Comparison of ENCODE assay signal across 8 cellular contexts in genomic region chr1:221203224-221204054, GRCh38.
DNase-seq lines count a peak whose midpoint lies in the region; ATAC-seq, FAIRE-seq and TF ChIP-seq lines count a peak whose summit lies in the region.

No MANE protein-coding gene starts in this region.

- H3K4me3 Mint-ChIP-seq in activated T-helper 1 cell treated with anti-CD3 and anti-CD28 coated beads, Interleukin-12 subunit alpha, Interleukin-12 subunit beta, Interleukin-2, Interleukin-4 antibody, amounts not matched to agents 30 ng/mL and 10 ng/mL and 1 ng/mL, durations not matched to agents 14 hours and 24 hours and 36 hours = no peak overlapping the region

- BruUV-seq in Panc1 (replicated peaks; lab: Mats Ljungman, UMichigan) = no TSS peak

- H3K4me1 ChIP-seq in BE2C (no peaks in the 10 kb centered on the region; the same call in 1 of the 2 replicates), Panc1 (ENCODE audit: control insufficient read depth, insufficient read depth, low read length) (no peaks in the 10 kb centered on the region), suprapubic skin (peaks cover 8% of the 10 kb centered on the region)

- H3K9me3 Mint-ChIP-seq in activated T-helper 1 cell treated with anti-CD3 and anti-CD28 coated beads, Interleukin-12 subunit alpha, Interleukin-12 subunit beta, Interleukin-2, Interleukin-4 antibody, amounts not matched to agents 30 ng/mL and 10 ng/mL and 1 ng/mL, durations not matched to agents 14 hours and 24 hours and 36 hours = no peaks in the 10 kb centered on the region

- in situ Hi-C loops in Panc1 (cut with HindIII; ENCODE audit: low pct_unique_long_range_greater_than_20kb, low sequenced_read_pairs) = no loop called here

- TF ChIP-seq EP300 in suprapubic skin (IDR thresholded peaks at IDR 0.05) = no peak

- H3K27ac Mint-ChIP-seq in activated T-helper 1 cell treated with anti-CD3 and anti-CD28 coated beads, Interleukin-12 subunit alpha, Interleukin-12 subunit beta, Interleukin-2, Interleukin-4 antibody, amounts not matched to agents 30 ng/mL and 10 ng/mL and 1 ng/mL, durations not matched to agents 14 hours and 24 hours and 36 hours = no peak overlapping the region

- TF ChIP-seq CTCF in BE2C (IDR thresholded peaks at IDR 0.05; ENCODE audit: low read depth, low read length) (peak; percentile 95), Panc1 (IDR thresholded peaks at IDR 0.05) (peak; percentile 90), suprapubic skin (IDR thresholded peaks at IDR 0.05) (peak; percentile 53 to 72)

- intact Hi-C loops in Panc1 (cut with micrococcal nuclease; ENCODE audit: unreplicated experiment) = loop anchor here (2.0 kb wide), 2 partner anchors 69 to 331 kb away; no protein-coding TSS in a partner anchor
- intact Hi-C loops in activated T-helper 1 cell treated with anti-CD3 and anti-CD28 coated beads, Interleukin-12 subunit alpha, Interleukin-12 subunit beta, Interleukin-2, Interleukin-4 antibody, amounts not matched to agents 30 ng/mL and 10 ng/mL and 1 ng/mL, durations not matched to agents 14 hours and 24 hours and 36 hours (cut with micrococcal nuclease) = loop anchor here (1.0 to 10.0 kb wide), 4 partner anchors 136 to 393 kb away; no protein-coding TSS in a partner anchor

- H3K36me3 ChIP-seq in BE2C (no peaks in the 10 kb centered on the region), Panc1 (ENCODE audit: control insufficient read depth, insufficient read depth, low read length) (no peaks in the 10 kb centered on the region), suprapubic skin (no peaks in the 10 kb centered on the region)

- no peaks in the 10 kb centered on the region for H3K36me3 Mint-ChIP-seq in activated T-helper 1 cell treated with anti-CD3 and anti-CD28 coated beads, Interleukin-12 subunit alpha, Interleukin-12 subunit beta, Interleukin-2, Interleukin-4 antibody, amounts not matched to agents 30 ng/mL and 10 ng/mL and 1 ng/mL, durations not matched to agents 14 hours and 24 hours and 36 hours (ENCODE audit: low read depth)

- H3K27me3 ChIP-seq in BE2C (no peaks in the 10 kb centered on the region), Panc1 (ENCODE audit: control insufficient read depth, insufficient read depth, low read length) (no peaks in the 10 kb centered on the region), suprapubic skin (no peaks in the 10 kb centered on the region)

- H3K4me1 Mint-ChIP-seq in activated T-helper 1 cell treated with anti-CD3 and anti-CD28 coated beads, Interleukin-12 subunit alpha, Interleukin-12 subunit beta, Interleukin-2, Interleukin-4 antibody, amounts not matched to agents 30 ng/mL and 10 ng/mL and 1 ng/mL, durations not matched to agents 14 hours and 24 hours and 36 hours (ENCODE audit: low read depth) = peaks cover 9% of the 10 kb centered on the region

- CTCF ChIA-PET in Panc1 (lab: Charles Lee) = interaction anchor here (0.5 to 1.5 kb wide), 4 partner anchors 324 to 1735 kb away, joined by 3 to 10 read pairs (median 4); partner anchors contain the start of gene HLX

- H3K4me3 ChIP-seq in BE2C (ENCODE audit: low read depth, low read length) (no peak overlapping the region), Panc1 (ENCODE audit: low read depth in 2 of 2, low read length in 2 of 2) (no peak overlapping the region), suprapubic skin (no peak overlapping the region)

- H3K27ac ChIP-seq in Panc1 (ENCODE audit: low read length) (no peak overlapping the region), suprapubic skin (no peak overlapping the region)

- POLR2A ChIA-PET in Panc1 (lab: Charles Lee) = no interaction called here

- WGBS in suprapubic skin = 24% methylated on average over 3 of the region's 3 CpGs

- no peak for TF ChIP-seq POLR2A in suprapubic skin (IDR thresholded peaks at IDR 0.05)

- H3K9me3 ChIP-seq in BE2C (no peaks in the 10 kb centered on the region), Panc1 (ENCODE audit: control insufficient read depth, insufficient read depth, low read depth, low read length) (no peaks in the 10 kb centered on the region), suprapubic skin (no peaks in the 10 kb centered on the region)

- H3K27me3 Mint-ChIP-seq in activated T-helper 1 cell treated with anti-CD3 and anti-CD28 coated beads, Interleukin-12 subunit alpha, Interleukin-12 subunit beta, Interleukin-2, Interleukin-4 antibody, amounts not matched to agents 30 ng/mL and 10 ng/mL and 1 ng/mL, durations not matched to agents 14 hours and 24 hours and 36 hours (ENCODE audit: insufficient read depth) = peaks cover 2% of the 10 kb centered on the region

- ATAC-seq in GM19025 (IDR thresholded peaks at IDR 0.05; ENCODE audit: low read depth, unreplicated experiment) = peak; percentile 55
- peak; percentile 63; the same call in 1 of the 2 replicates for ATAC-seq in Panc1

- DNase-seq in BE2C (peak; percentile 85), HPDE6-E6E7 (ENCODE audit: extremely low spot score) (peak; percentile 12), Panc1 (ENCODE audit: low read depth, low spot score) (peak; percentile 47), frontal cortex (ENCODE audit: low spot score in 2 of 2) (peak; percentile 28 to 45), occipital lobe (lab: John Stamatoyannopoulos, UW) (peak; percentile 50), suprapubic skin (ENCODE audit: low spot score in 2 of 2) (peak in 1 of 2 donors; percentile 83)
- peak; percentile 51 for DNase-seq in activated T-helper 1 cell treated with anti-CD3 and anti-CD28 coated beads, Interleukin-12 subunit alpha, Interleukin-12 subunit beta, Interleukin-2, Interleukin-4 antibody, amounts not matched to agents 30 ng/mL and 10 ng/mL and 1 ng/mL, durations not matched to agents 14 hours and 24 hours and 36 hours (ENCODE audit: low spot score)

- FAIRE-seq in frontal cortex (lab: Jason Lieb, UNC) = no peak
